22 cellular contexts compared by ENCODE assay signal in genomic region chr2:109387221-109387735, GRCh38.
"Had no signal": no experiment of that assay in that cellular context is flagged by ENCODE, and none has a peak within 500 bp of the region (broad histone marks: within the 10 kb centered on the region; RNA-seq: fewer than 3 reads in every experiment).

No MANE protein-coding gene starts in this region.

- H3K36me3 ChIP-seq: adrenal gland had no signal

- H3K27me3 ChIP-seq: adrenal gland had no signal

- H3K9me3 ChIP-seq: adrenal gland had no signal

- FAIRE-seq: bronchial epithelial cell had no signal

- H3K4me1 Mint-ChIP-seq: activated naive CD4-positive, alpha-beta T cell treated with anti-CD3 and anti-CD28 coated beads, Interleukin-2, amount 10 ng/mL, durations not matched to agents 7 days and 5 days; activated naive CD8-positive, alpha-beta T cell treated with anti-CD3 and anti-CD28 coated beads, Interleukin-2, amount 10 ng/mL, durations not matched to agents 7 days and 5 days had no signal

- H3K27ac ChIP-seq: adrenal gland had no signal

- H3K4me3 ChIP-seq: adrenal gland had no signal

- H3K27me3 Mint-ChIP-seq: activated CD8-positive, alpha-beta T cell treated with anti-CD3 and anti-CD28 coated beads for 36 hours; activated naive CD4-positive, alpha-beta T cell treated with anti-CD3 and anti-CD28 coated beads, Interleukin-2, amount 10 ng/mL, durations not matched to agents 7 days and 5 days; activated naive CD8-positive, alpha-beta T cell treated with anti-CD3 and anti-CD28 coated beads, Interleukin-2, amount 10 ng/mL, durations not matched to agents 7 days and 5 days had no signal

- H3K4me3 Mint-ChIP-seq: activated CD8-positive, alpha-beta T cell treated with anti-CD3 and anti-CD28 coated beads for 36 hours; activated naive CD4-positive, alpha-beta T cell treated with anti-CD3 and anti-CD28 coated beads, Interleukin-2, amount 10 ng/mL, durations not matched to agents 7 days and 5 days; activated naive CD8-positive, alpha-beta T cell treated with anti-CD3 and anti-CD28 coated beads, Interleukin-2, amount 10 ng/mL, durations not matched to agents 7 days and 5 days; activated T-cell treated with anti-CD3 and anti-CD28 coated beads, Interleukin-2, amount 50 U/mL, for 72 hours; T-helper 1 cell treated with Interleukin-12 subunit alpha and Interleukin-12 subunit beta and Interleukin-4 antibody, amounts not matched to agents 30 μg/mL and 1 μg/mL, for 36 hours had no signal

- H3K27ac Mint-ChIP-seq: activated CD8-positive, alpha-beta T cell treated with anti-CD3 and anti-CD28 coated beads for 36 hours; activated naive CD4-positive, alpha-beta T cell treated with anti-CD3 and anti-CD28 coated beads, Interleukin-2, amount 10 ng/mL, durations not matched to agents 7 days and 5 days; activated naive CD8-positive, alpha-beta T cell treated with anti-CD3 and anti-CD28 coated beads, Interleukin-2, amount 10 ng/mL, durations not matched to agents 7 days and 5 days; activated T-cell treated with anti-CD3 and anti-CD28 coated beads, Interleukin-2, amount 50 U/mL, for 72 hours; activated T-helper 2 cell treated with anti-CD3 and anti-CD28 coated beads, Interferon-gamma antibody, Interleukin-2, Interleukin-4, amounts not matched to agents 10 μg/mL and 5 μg/mL and 100 μg/mL, durations not matched to agents 14 hours and 24 hours and 36 hours; T-helper 1 cell treated with Interleukin-12 subunit alpha and Interleukin-12 subunit beta and Interleukin-4 antibody, amounts not matched to agents 30 μg/mL and 1 μg/mL, for 36 hours had no signal

- H3K36me3 Mint-ChIP-seq: activated naive CD4-positive, alpha-beta T cell treated with anti-CD3 and anti-CD28 coated beads, Interleukin-2, amount 10 ng/mL, durations not matched to agents 7 days and 5 days; activated naive CD8-positive, alpha-beta T cell treated with anti-CD3 and anti-CD28 coated beads, Interleukin-2, amount 10 ng/mL, durations not matched to agents 7 days and 5 days had no signal

- H3K9me3 Mint-ChIP-seq: activated CD8-positive, alpha-beta T cell treated with anti-CD3 and anti-CD28 coated beads for 36 hours; activated naive CD4-positive, alpha-beta T cell treated with anti-CD3 and anti-CD28 coated beads, Interleukin-2, amount 10 ng/mL, durations not matched to agents 7 days and 5 days; activated naive CD8-positive, alpha-beta T cell treated with anti-CD3 and anti-CD28 coated beads, Interleukin-2, amount 10 ng/mL, durations not matched to agents 7 days and 5 days; activated T-cell treated with anti-CD3 and anti-CD28 coated beads, Interleukin-2, amount 50 U/mL, for 72 hours; activated T-helper 2 cell treated with anti-CD3 and anti-CD28 coated beads, Interferon-gamma antibody, Interleukin-2, Interleukin-4, amounts not matched to agents 10 μg/mL and 5 μg/mL and 100 μg/mL, durations not matched to agents 14 hours and 24 hours and 36 hours; T-helper 1 cell treated with Interleukin-12 subunit alpha and Interleukin-12 subunit beta and Interleukin-4 antibody, amounts not matched to agents 30 μg/mL and 1 μg/mL, for 36 hours had no signal

- DNase-seq: activated CD4-positive, alpha-beta T cell treated with anti-CD3 and anti-CD28 coated beads for 4 hours; activated CD8-positive, alpha-beta memory T cell treated with anti-CD3 and anti-CD28 coated beads, Interleukin-2, amount 50 U/mL, for 4 hours; activated CD8-positive, alpha-beta T cell treated with anti-CD3 and anti-CD28 coated beads for 36 hours; activated gamma-delta T cell treated with Interleukin-2 at 50 U/mL for 16 hours; activated naive CD4-positive, alpha-beta T cell treated with anti-CD3 and anti-CD28 coated beads, Interleukin-2, amount 10 ng/mL, durations not matched to agents 7 days and 5 days; activated naive CD8-positive, alpha-beta T cell treated with anti-CD3 and anti-CD28 coated beads, Interleukin-2, amount 10 ng/mL, durations not matched to agents 7 days and 5 days; activated T-cell treated with anti-CD3 and anti-CD28 coated beads, Interleukin-2, amount 50 U/mL, for 72 hours; adrenal gland; IMR-90; Kasumi-1; KBM-7; NCI-H146; NCI-H1930; NCI-H2171; NCI-H2227 treated with DMSO at 0.1 percent for 48 hours; NCI-H446 treated with DMSO at 0.1 percent for 48 hours; NCI-H524 treated with DMSO at 0.1 percent for 48 hours; NCI-H748 treated with DMSO at 0.1 percent for 48 hours; SHP77 treated with DMSO at 0.1 percent for 48 hours had no signal
